ENCODE assay signal across 8 cellular contexts in genomic region chr6:26087284-26088115, GRCh38. TPM values are rescaled to one million over a fixed set of nuclear protein-coding genes. Genes with fewer than 3 reads are reported as not detected.
DNase-seq lines count a peak whose midpoint lies in the region; ATAC-seq and TF ChIP-seq lines count a peak whose summit lies in the region.

Gene HFE (plus strand): TSS chr6:26087429. CDS start chr6:26087441, 12 bp downstream.

- H3K9me3 ChIP-seq in HUES64 (ENCODE audit: insufficient read depth, low read depth, low read length) (no peaks in the 10 kb centered on the region), endocrine pancreas (ENCODE audit: control insufficient read depth, low read length) (no peaks in the 10 kb centered on the region), stomach (no peaks in the 10 kb centered on the region)

- H3K4me3 Mint-ChIP-seq in activated CD4-positive, alpha-beta memory T cell treated with anti-CD3 and anti-CD28 coated beads for 36 hours: peak within 1 kb of the TSS; percentile 79

- no peaks in the 10 kb centered on the region for H3K9me3 Mint-ChIP-seq in activated CD4-positive, alpha-beta memory T cell treated with anti-CD3 and anti-CD28 coated beads for 36 hours

- intact Hi-C loops in activated CD4-positive, alpha-beta memory T cell treated with anti-CD3 and anti-CD28 coated beads for 36 hours (cut with micrococcal nuclease): no loop called here
- intact Hi-C loops in stomach (cut with DNase I; ENCODE audit: low total_unique reads): no loop called here

- DNase-seq in COLO829 (ENCODE audit: low spot score) (peak; percentile 50), medulla oblongata (ENCODE audit: extremely low spot score) (peak; percentile 51), stomach (peak; percentile 51)
- peak; percentile 48 for DNase-seq in activated CD4-positive, alpha-beta memory T cell treated with anti-CD3 and anti-CD28 coated beads for 36 hours

- peak within 1 kb of the TSS; percentile 67 for H3K27ac Mint-ChIP-seq in activated CD4-positive, alpha-beta memory T cell treated with anti-CD3 and anti-CD28 coated beads for 36 hours

- POLR2A ChIA-PET in activated CD4-positive, alpha-beta memory T cell treated with anti-CD3 and anti-CD28 coated beads for 36 hours (lab: Charles Lee): interaction anchor here (0.9 to 2.0 kb wide), 8 partner anchors 9 to 44 kb away, joined by 3 to 7 read pairs (median 4); a partner anchor contains a TSS

- H3K36me3 Mint-ChIP-seq in activated CD4-positive, alpha-beta memory T cell treated with anti-CD3 and anti-CD28 coated beads for 36 hours: no peaks in the 10 kb centered on the region

- no peak for ATAC-seq in HG03139 (IDR thresholded peaks at IDR 0.05; ENCODE audit: unreplicated experiment)
- no peak for ATAC-seq in HG03457 (IDR thresholded peaks at IDR 0.05; ENCODE audit: unreplicated experiment)

- peak in 2 of 7 experiments; percentile 6 to 25 for TF ChIP-seq CTCF in stomach (IDR thresholded peaks at IDR 0.05)

- H3K4me1 Mint-ChIP-seq in activated CD4-positive, alpha-beta memory T cell treated with anti-CD3 and anti-CD28 coated beads for 36 hours (ENCODE audit: low read depth): peaks cover 28% of the 10 kb centered on the region

- H3K27me3 ChIP-seq in HUES64 (ENCODE audit: insufficient read depth, low read length) (no peaks in the 10 kb centered on the region; the same call in 1 of the 2 replicates), endocrine pancreas (ENCODE audit: control insufficient read depth, insufficient read depth, low read length) (no peaks in the 10 kb centered on the region), stomach (no peaks in the 10 kb centered on the region)

- peak within 1 kb of the TSS; percentile 68 for H3K4me3 ChIP-seq in HUES64 (ENCODE audit: low read length)
- H3K4me3 ChIP-seq in endocrine pancreas (ENCODE audit: control insufficient read depth, insufficient read depth, low read length): peak within 1 kb of the TSS; percentile 44
- H3K4me3 ChIP-seq in stomach: peak within 1 kb of the TSS; percentile 60 to 69 (median 66)

- 4% methylated on average over 36 of the region's 41 CpGs for WGBS in HUES64
- 0 to 2% (median 1%) methylated on average over 41 of the region's 41 CpGs for WGBS in stomach, 5 donors

- TF ChIP-seq EP300 in stomach (IDR thresholded peaks at IDR 0.05): no peak

- H3K9ac ChIP-seq in HUES64 (ENCODE audit: low read depth, low read length) (peak within 1 kb of the TSS; percentile 65), endocrine pancreas (ENCODE audit: control insufficient read depth, insufficient read depth, low read length) (peak within 1 kb of the TSS; percentile 60)

- CTCF ChIA-PET in activated CD4-positive, alpha-beta memory T cell treated with anti-CD3 and anti-CD28 coated beads for 36 hours (lab: Charles Lee): interaction anchor here (1.3 to 17.1 kb wide), 3 partner anchors 10 to 56 kb away, joined by 3 to 478 read pairs (median 75); no protein-coding TSS in a partner anchor

- 0 out of 2 replicates have a peak within 1 kb of the TSS, but pooled peaks have one; percentile 9 for H3K27ac ChIP-seq in HUES64 (ENCODE audit: low read depth, low read length)
- H3K27ac ChIP-seq in stomach: peak within 1 kb of the TSS; percentile 87 to 95 (median 92)

- H3K4me1 ChIP-seq in HUES64 (ENCODE audit: insufficient read depth, low read length): peaks cover 11% of the 10 kb centered on the region
- H3K4me1 ChIP-seq in endocrine pancreas (ENCODE audit: control insufficient read depth, insufficient read depth, low read length): no peaks in the 10 kb centered on the region
- H3K4me1 ChIP-seq in stomach: peaks cover 8 to 31% (median 20%) of the 10 kb centered on the region in 4 donors

- no peaks in the 10 kb centered on the region for H3K36me3 ChIP-seq in HUES64 (ENCODE audit: insufficient read depth, low read length)
- H3K36me3 ChIP-seq in endocrine pancreas (ENCODE audit: control insufficient read depth, insufficient read depth, low read length): no peaks in the 10 kb centered on the region
- H3K36me3 ChIP-seq in stomach: no peaks in the 10 kb centered on the region

- no peak for TF ChIP-seq POLR2A in stomach (IDR thresholded peaks at IDR 0.05)

- no peaks in the 10 kb centered on the region for H3K27me3 Mint-ChIP-seq in activated CD4-positive, alpha-beta memory T cell treated with anti-CD3 and anti-CD28 coated beads for 36 hours

RNA-seq across cellular contexts. Expression of gene HFE, which starts in this region (rescaled TPM):
- polyA plus RNA-seq in HUES64 (2013, experiment 1 of 2): 0.35 TPM
- polyA plus RNA-seq in HUES64 (2013, experiment 2 of 2): 1.0 TPM
- total RNA-seq in activated CD4-positive, alpha-beta memory T cell treated with anti-CD3 and anti-CD28 coated beads for 36 hours: 1 to 10 TPM; 1.0 to 1.4 TPM
- total RNA-seq in stomach: 1 to 10 TPM; 3.5 to 8.2 (median 4.5) TPM
- polyA plus RNA-seq in stomach: 1 to 10 TPM; 1.5 to 3.7 (median 3.5) TPM
